In the genomic region with DNA sequence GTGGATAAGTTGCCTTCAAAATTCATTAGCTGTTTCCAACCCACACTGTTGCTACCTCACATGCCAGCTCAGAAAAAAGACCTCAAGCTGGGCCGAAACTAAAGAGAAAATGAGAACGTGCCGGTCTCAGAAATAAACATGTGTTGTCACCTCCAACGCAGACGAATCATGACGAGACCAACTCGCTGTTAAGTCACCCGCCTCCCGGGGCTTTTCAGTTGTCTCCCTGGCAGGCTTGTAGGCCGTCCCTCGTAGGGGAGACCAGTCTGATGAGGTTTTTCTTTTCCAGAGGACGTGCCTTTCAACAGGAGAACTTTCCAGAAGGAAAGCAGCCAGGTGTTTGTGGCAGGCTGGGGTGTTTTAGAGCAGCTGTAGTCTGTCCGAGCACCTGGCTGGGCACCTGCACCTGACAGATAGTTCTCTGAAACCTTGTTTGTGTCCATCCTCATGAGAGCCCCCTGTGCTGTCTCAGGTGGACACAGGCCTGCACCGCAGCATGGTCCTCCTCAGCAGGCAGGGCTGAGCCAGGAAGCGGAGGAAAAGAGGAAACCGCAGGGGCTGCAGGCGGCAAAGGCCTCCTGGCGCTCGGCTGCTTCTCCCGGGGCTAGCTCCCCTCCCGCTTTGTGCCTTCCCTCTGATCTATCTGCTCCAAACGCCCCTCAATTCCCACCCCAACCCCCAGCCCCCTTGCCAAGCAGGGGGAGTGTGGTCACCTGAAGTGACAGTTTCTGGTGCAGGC, we compare ENCODE assay signal across 27 cellular contexts.
"Had no signal": no experiment of that assay in that cellular context is flagged by ENCODE, and none has a peak within 500 bp of the region (broad histone marks: within the 10 kb centered on the region; RNA-seq: fewer than 3 reads in every experiment).

No MANE protein-coding gene starts in this region.

- DNase-seq: activated B cell treated with CpG ODN at 0.5 μM for 24 hours; activated CD4-positive, alpha-beta memory T cell treated with anti-CD3 and anti-CD28 coated beads for 36 hours; activated CD4-positive, alpha-beta T cell treated with anti-CD3 and anti-CD28 coated beads for 1 hour; activated CD4-positive, alpha-beta T cell treated with anti-CD3 and anti-CD28 coated beads, Interleukin-2, amount 10 ng/mL, durations not matched to agents 7 days and 5 days; activated CD8-positive, alpha-beta memory T cell treated with anti-CD3 and anti-CD28 coated beads for 24 hours; activated effector memory CD4-positive, alpha-beta T cell treated with anti-CD3 and anti-CD28 coated beads, Interleukin-2, amount 50 U/mL, for 16 hours; activated naive CD4-positive, alpha-beta T cell treated with Interleukin-2 at 50 U/mL for 16 hours; activated naive CD8-positive, alpha-beta T cell treated with anti-CD3 and anti-CD28 coated beads, Interleukin-2, amount 50 U/mL, for 24 hours; activated T-cell treated with anti-CD3 and anti-CD28 coated beads, Interleukin-2, amount 50 U/mL, for 4 hours; amniotic stem cell; body of pancreas; MG63; MV-4-11; NCI-H1092 treated with DMSO at 0.1 percent for 48 hours; NCI-H1436; NCI-H1694 treated with DMSO at 0.1 percent for 48 hours; NCI-H2029 treated with DMSO at 0.1 percent for 48 hours; NCI-H345; NCI-H510A; NCI-H526 treated with DMSO at 0.1 percent for 48 hours; NK-92 treated with Interleukin-12 subunit alpha and Interleukin-12 subunit beta, amount 100 ng/mL, for 24 hours; OCI-M1; SHP77 treated with DMSO at 0.1 percent for 48 hours had no signal

- H3K27me3 ChIP-seq: ascending aorta, body of pancreas, MG63 had no signal

- H3K4me1 ChIP-seq: ascending aorta, body of pancreas had no signal

- H3K4me3 ChIP-seq: ascending aorta, body of pancreas, MG63 had no signal

- H3K9me3 ChIP-seq: ascending aorta, body of pancreas had no signal

- ATAC-seq: activated naive CD4-positive, alpha-beta T cell treated with anti-CD3 and anti-CD28 coated beads, Interleukin-2, amount 50 U/mL, for 72 hours; activated naive CD8-positive, alpha-beta T cell treated with anti-CD3 and anti-CD28 coated beads, Interleukin-2, amount 50 U/mL, for 24 hours; activated T-cell treated with anti-CD3 and anti-CD28 coated beads, Interleukin-2, amount 50 U/mL, for 4 hours; body of pancreas; Panc1 had no signal

- H3K27ac ChIP-seq: ascending aorta, body of pancreas, RWPE1 had no signal
